ENCODE assay signal across 9 cellular contexts in the genomic region with DNA sequence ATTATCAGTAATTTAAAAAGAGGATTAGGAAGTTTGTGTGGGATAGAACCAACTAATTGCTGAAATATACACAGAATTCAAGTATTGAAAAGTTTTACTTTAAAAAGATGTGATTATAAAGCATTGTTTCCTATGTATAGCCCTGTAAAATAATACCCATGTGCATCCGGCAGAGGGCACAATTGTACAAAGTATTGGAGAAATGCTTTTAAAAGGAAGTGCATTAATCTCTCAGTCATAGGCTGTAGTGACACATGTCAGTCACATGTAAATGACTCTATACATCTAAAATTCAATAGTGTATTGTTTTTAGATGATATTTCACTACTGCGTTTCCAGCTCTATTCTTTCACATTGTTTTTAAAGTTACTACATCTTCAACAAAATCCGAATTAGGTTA. TPM values are rescaled to one million over a fixed set of nuclear protein-coding genes. Genes with fewer than 3 reads are reported as not detected.
DNase-seq lines count a peak whose midpoint lies in the region; ATAC-seq and TF ChIP-seq lines count a peak whose summit lies in the region.
"Had no signal": no experiment of that assay in that cellular context is flagged by ENCODE, and none has a peak within 500 bp of the region (broad histone marks: within the 10 kb centered on the region; RNA-seq: fewer than 3 reads in every experiment).

No MANE protein-coding gene starts in this region.

- no peaks in the 10 kb centered on the region for H3F3A ChIP-seq in neural cell (ENCODE audit: insufficient read depth, low read length, poor library complexity, severe bottlenecking)

- intact Hi-C loops in uterus (cut with DNase I; ENCODE audit: low total_unique reads), result loop anchor here (10.0 kb wide), 1 partner anchor 1095 kb away; no protein-coding TSS in a partner anchor

- H4K20me1 ChIP-seq in neural cell (ENCODE audit: insufficient read depth), result no peaks in the 10 kb centered on the region

- H3K27ac ChIP-seq in neural cell (ENCODE audit: low read length) (no peak overlapping the region), uterus (no peak overlapping the region)
- H3K27ac ChIP-seq: BLaER1 had no signal

- H3K79me2 ChIP-seq in neural cell (replicated peaks; ENCODE audit: insufficient read depth, low read length), result no peaks in the 10 kb centered on the region

- peak; percentile 65 for TF ChIP-seq CTCF in endothelial cell (IDR thresholded peaks at IDR 0.05; ENCODE audit: unreplicated experiment)
- TF ChIP-seq CTCF in neural cell (IDR thresholded peaks at IDR 0.05; ENCODE audit: poor library complexity, severe bottlenecking), result peak; percentile 79
- peak; percentile 52 to 63 (median 60) for TF ChIP-seq CTCF in uterus (IDR thresholded peaks at IDR 0.05)

- no peak overlapping the region for H3K4me3 Mint-ChIP-seq in endothelial cell (ENCODE audit: unreplicated experiment)

- no peaks in the 10 kb centered on the region for H3K9me3 Mint-ChIP-seq in endothelial cell (ENCODE audit: unreplicated experiment)

- no peak overlapping the region for H2AFZ ChIP-seq in neural cell (ENCODE audit: low read depth, low read length)

- TF ChIP-seq RAD21 in neural cell (conservative IDR thresholded peaks at IDR 0.05), result peak; percentile 86

- H3K27me3 ChIP-seq in neural cell (ENCODE audit: insufficient read depth, low read depth, low read length) (no peaks in the 10 kb centered on the region), uterus (peaks cover 0 to 8% of the 10 kb centered on the region in 2 donors)

- H3K9me3 ChIP-seq in neural cell (ENCODE audit: low read length) (no peaks in the 10 kb centered on the region), uterus (no peaks in the 10 kb centered on the region)
- H3K9me3 ChIP-seq: BLaER1 had no signal

- no peaks in the 10 kb centered on the region for H3K36me3 ChIP-seq in neural cell (ENCODE audit: insufficient read depth, low read length)
- no peaks in the 10 kb centered on the region for H3K36me3 ChIP-seq in uterus
- H3K36me3 ChIP-seq: BLaER1 had no signal

- H3K4me1 ChIP-seq in uterus, result no peaks in the 10 kb centered on the region

- H3K9me2 ChIP-seq in neural cell (ENCODE audit: insufficient read depth, low read length), result no peaks in the 10 kb centered on the region

- H3K9ac ChIP-seq in neural cell (ENCODE audit: low read length), result no peak overlapping the region
- H3K9ac ChIP-seq: BLaER1 had no signal

- peaks cover 4% of the 10 kb centered on the region for H3K4me1 Mint-ChIP-seq in endothelial cell (ENCODE audit: unreplicated experiment)

- no peaks in the 10 kb centered on the region for H3K36me3 Mint-ChIP-seq in endothelial cell (ENCODE audit: low read depth, unreplicated experiment)

- peak; percentile 86 for ATAC-seq in HG02763 (IDR thresholded peaks at IDR 0.05; ENCODE audit: unreplicated experiment)

- TF ChIP-seq POLR2A in uterus (IDR thresholded peaks at IDR 0.05), result no peak

- H3K27ac Mint-ChIP-seq in endothelial cell (ENCODE audit: unreplicated experiment), result no peak overlapping the region

- H3K27me3 Mint-ChIP-seq in endothelial cell (ENCODE audit: unreplicated experiment), result peaks cover 1% of the 10 kb centered on the region

- DNase-seq in NCI-H1436 (lab: John Stamatoyannopoulos, UW) (peak; percentile 31), NCI-H1436 treated with DMSO at 0.1 percent for 48 hours (lab: John Stamatoyannopoulos, UW) (no peak), NCI-H345 treated with DMSO at 0.1 percent for 48 hours (lab: John Stamatoyannopoulos, UW; ENCODE audit: unreplicated experiment) (peak; percentile 40), endothelial cell (ENCODE audit: low spot score) (peak; percentile 34), uterus (peak in 1 of 2 donors; percentile 30)
- DNase-seq in activated CD4-positive, alpha-beta T cell treated with anti-CD3 and anti-CD28 coated beads, Interleukin-2, amount 50 U/mL, for 48 hours, result peak; percentile 45 to 53

- no peak overlapping the region for H3K4me3 ChIP-seq in neural cell (ENCODE audit: low read length)
- H3K4me3 ChIP-seq in uterus, result no peak overlapping the region
- H3K4me3 ChIP-seq: BLaER1 had no signal

- H3K4me2 ChIP-seq in neural cell (ENCODE audit: low read length), result no peak overlapping the region
- H3K4me2 ChIP-seq: BLaER1 had no signal

- peak; percentile 84 for TF ChIP-seq EP300 in neural cell (conservative IDR thresholded peaks at IDR 0.05; ENCODE audit: poor library complexity, severe bottlenecking)

TF ChIP-seq in neural cell, 6 proteins besides CTCF, POLR2A, EP300 and RAD21:
- peak; percentile 85 for TF ChIP-seq SMC3 (conservative IDR thresholded peaks at IDR 0.05; ENCODE audit: poor library complexity)
- TF ChIP-seq POLR2AphosphoS5 (IDR thresholded peaks at IDR 0.05), result no peak

RNA-seq across cellular contexts. Expression of gene GEMIN8, which starts 9.7 kb away (rescaled TPM):
- total RNA-seq in endothelial cell (ENCODE audit: unreplicated experiment), result 12.0 TPM
- polyA plus RNA-seq in neural cell, result 26.1 and 40.0 TPM in 2 replicates
- 15.3 and 19.1 TPM in 2 replicates for polyA minus RNA-seq in neural cell
- total RNA-seq in uterus, result 10 to 100 TPM; 20.0 to 59.1 (median 31.7) TPM
